9 cellular contexts compared by ENCODE assay signal in genomic region chr15:73951591-73951990, GRCh38. TPM values are rescaled to one million over a fixed set of nuclear protein-coding genes. Genes with fewer than 3 reads are reported as not detected.
DNase-seq lines count a peak whose midpoint lies in the region; ATAC-seq and TF ChIP-seq lines count a peak whose summit lies in the region.
"Had no signal": no experiment of that assay in that cellular context is flagged by ENCODE, and none has a peak within 500 bp of the region (broad histone marks: within the 10 kb centered on the region; RNA-seq: fewer than 3 reads in every experiment).

No MANE protein-coding gene starts in this region.

- H3K4me3 ChIP-seq in CD4-positive, CD25-positive, alpha-beta regulatory T cell (ENCODE audit: low read depth, low read length): no peak overlapping the region
- H3K4me3 ChIP-seq in WERI-Rb-1 (ENCODE audit: low read depth, low read length): no peak overlapping the region
- no peak overlapping the region for H3K4me3 ChIP-seq in right cardiac atrium (ENCODE audit: low read length)
- H3K4me3 ChIP-seq in CD8-positive, alpha-beta T cell (ENCODE audit: low read depth, low read length): no peak overlapping the region
- no peak overlapping the region for H3K4me3 ChIP-seq in effector memory CD4-positive, alpha-beta T cell (ENCODE audit: insufficient read depth, low read depth, low read length, poor library complexity, severe bottlenecking)

- H3K4me3 Mint-ChIP-seq in CD4-positive, CD25-positive, alpha-beta regulatory T cell: no peak overlapping the region
- H3K4me3 Mint-ChIP-seq in CD8-positive, alpha-beta T cell: no peak overlapping the region

- H3K9me3 Mint-ChIP-seq in CD4-positive, CD25-positive, alpha-beta regulatory T cell: no peaks in the 10 kb centered on the region
- H3K9me3 Mint-ChIP-seq in CD8-positive, alpha-beta T cell: no peaks in the 10 kb centered on the region
- H3K9me3 Mint-ChIP-seq: CD14-positive monocyte had no signal

- POLR2A ChIA-PET in CD8-positive, alpha-beta T cell (lab: Charles Lee): interaction anchor here (0.7 to 1.4 kb wide), 5 partner anchors 9 to 44 kb away, joined by 3 to 6 read pairs (median 3); no protein-coding TSS in a partner anchor

- H3K27ac ChIP-seq in CD4-positive, CD25-positive, alpha-beta regulatory T cell (ENCODE audit: insufficient read depth, low read length, poor library complexity, severe bottlenecking): no peak overlapping the region
- H3K27ac ChIP-seq in WERI-Rb-1 (peak overlapping the region; percentile 99), right cardiac atrium (ENCODE audit: low read length) (peak overlapping the region; percentile 93)
- H3K27ac ChIP-seq in CD8-positive, alpha-beta T cell (ENCODE audit: low read depth, low read length): no peak overlapping the region
- no peak overlapping the region for H3K27ac ChIP-seq in effector memory CD4-positive, alpha-beta T cell (ENCODE audit: insufficient read depth, low read length, poor library complexity, severe bottlenecking)

- H3K27ac Mint-ChIP-seq in CD4-positive, CD25-positive, alpha-beta regulatory T cell: peak overlapping the region in 2 of 3 donors; percentile 91 to 94
- H3K27ac Mint-ChIP-seq in CD8-positive, alpha-beta T cell: no peak overlapping the region

- H3K9me3 ChIP-seq in CD4-positive, CD25-positive, alpha-beta regulatory T cell (ENCODE audit: control insufficient read depth in 2 of 2, low read length in 2 of 2): no peaks in the 10 kb centered on the region
- H3K9me3 ChIP-seq in WERI-Rb-1 (ENCODE audit: severe bottlenecking): no peaks in the 10 kb centered on the region
- no peaks in the 10 kb centered on the region for H3K9me3 ChIP-seq in right cardiac atrium (ENCODE audit: control insufficient read depth, low read length)
- H3K9me3 ChIP-seq in CD8-positive, alpha-beta T cell (ENCODE audit: low read length): no peaks in the 10 kb centered on the region
- H3K9me3 ChIP-seq in effector memory CD4-positive, alpha-beta T cell (ENCODE audit: control insufficient read depth, low read length): no peaks in the 10 kb centered on the region

- no peaks in the 10 kb centered on the region for H3K27me3 Mint-ChIP-seq in CD4-positive, CD25-positive, alpha-beta regulatory T cell
- H3K27me3 Mint-ChIP-seq in CD8-positive, alpha-beta T cell (ENCODE audit: low read depth): no peaks in the 10 kb centered on the region

- H3K4me1 Mint-ChIP-seq in CD4-positive, CD25-positive, alpha-beta regulatory T cell: peaks cover 0 to 12% (median 6%) of the 10 kb centered on the region in 4 donors
- peaks cover 4% of the 10 kb centered on the region for H3K4me1 Mint-ChIP-seq in CD8-positive, alpha-beta T cell (ENCODE audit: low read depth)

- DNase-seq in CD4-positive, CD25-positive, alpha-beta regulatory T cell: no peak
- peak; percentile 85 for DNase-seq in WERI-Rb-1
- DNase-seq in right cardiac atrium: peak in 1 of 3 donors; percentile 76
- peak; percentile 77 for DNase-seq in posterior vena cava (ENCODE audit: low spot score)
- no peak for DNase-seq in DMS79 treated with DMSO at 0.1 percent for 48 hours (lab: John Stamatoyannopoulos, UW)
- no peak for DNase-seq in CD8-positive, alpha-beta T cell
- DNase-seq in effector memory CD4-positive, alpha-beta T cell: no peak
- DNase-seq in NCI-H2107 treated with DMSO at 0.1 percent for 48 hours (lab: John Stamatoyannopoulos, UW; ENCODE audit: unreplicated experiment): no peak

- H3K36me3 ChIP-seq in CD4-positive, CD25-positive, alpha-beta regulatory T cell (ENCODE audit: control insufficient read depth, insufficient read depth, low read length): no peaks in the 10 kb centered on the region
- H3K36me3 ChIP-seq in WERI-Rb-1: peaks cover 53% of the 10 kb centered on the region
- H3K36me3 ChIP-seq in CD8-positive, alpha-beta T cell (ENCODE audit: insufficient read depth, low read length): no peaks in the 10 kb centered on the region
- no peaks in the 10 kb centered on the region for H3K36me3 ChIP-seq in effector memory CD4-positive, alpha-beta T cell (ENCODE audit: control insufficient read depth, insufficient read depth, low read length)

- ATAC-seq in CD4-positive, CD25-positive, alpha-beta regulatory T cell (ENCODE audit: low read depth in 2 of 2): no peak
- ATAC-seq in right cardiac atrium: peak; percentile 0 to 43
- no peak for ATAC-seq in CD8-positive, alpha-beta T cell

- CTCF ChIA-PET in CD8-positive, alpha-beta T cell (lab: Charles Lee): interaction anchor here (0.6 to 20.4 kb wide), 24 partner anchors 8 to 371 kb away, joined by 3 to 328 read pairs (median 4); partner anchors contain the start of gene PML

- no peak for TF ChIP-seq CTCF in WERI-Rb-1 (IDR thresholded peaks at IDR 0.05; ENCODE audit: low read depth, low read length)
- no peak for TF ChIP-seq CTCF in CD8-positive, alpha-beta T cell (IDR thresholded peaks at IDR 0.05)

- peaks cover 7% of the 10 kb centered on the region for H3K4me1 ChIP-seq in CD4-positive, CD25-positive, alpha-beta regulatory T cell (ENCODE audit: control insufficient read depth, insufficient read depth, low read length, poor library complexity, severe bottlenecking)
- H3K4me1 ChIP-seq in right cardiac atrium (ENCODE audit: control insufficient read depth, insufficient read depth, low read length): peaks cover 11% of the 10 kb centered on the region
- peaks cover 3% of the 10 kb centered on the region for H3K4me1 ChIP-seq in CD8-positive, alpha-beta T cell (ENCODE audit: insufficient read depth, low read length)
- H3K4me1 ChIP-seq in effector memory CD4-positive, alpha-beta T cell (ENCODE audit: control insufficient read depth, insufficient read depth, low read length, poor library complexity, severe bottlenecking): no peaks in the 10 kb centered on the region

- H3K27me3 ChIP-seq in CD4-positive, CD25-positive, alpha-beta regulatory T cell (ENCODE audit: control insufficient read depth, insufficient read depth, low read length): no peaks in the 10 kb centered on the region
- H3K27me3 ChIP-seq in WERI-Rb-1 (ENCODE audit: insufficient read depth, low read depth, severe bottlenecking) (no peaks in the 10 kb centered on the region), right cardiac atrium (ENCODE audit: control insufficient read depth, insufficient read depth) (no peaks in the 10 kb centered on the region)
- H3K27me3 ChIP-seq in CD8-positive, alpha-beta T cell (ENCODE audit: insufficient read depth, low read length): no peaks in the 10 kb centered on the region
- no peaks in the 10 kb centered on the region for H3K27me3 ChIP-seq in effector memory CD4-positive, alpha-beta T cell (replicated peaks; ENCODE audit: control insufficient read depth, insufficient read depth, low read length, poor library complexity, severe bottlenecking)

- H3K36me3 Mint-ChIP-seq in CD4-positive, CD25-positive, alpha-beta regulatory T cell: no peaks in the 10 kb centered on the region
- no peaks in the 10 kb centered on the region for H3K36me3 Mint-ChIP-seq in CD8-positive, alpha-beta T cell
- H3K36me3 Mint-ChIP-seq: CD14-positive monocyte had no signal

- WGBS in right cardiac atrium: 35% methylated on average over 12 of the region's 12 CpGs

- intact Hi-C loops in right cardiac atrium (cut with DNase I) (no loop called here), posterior vena cava (cut with DNase I) (loop anchor here in 1 of 2 donors (10.0 kb wide), 1 partner anchor 77 kb away; the partner anchor contains the start of gene TBC1D21)
- intact Hi-C loops in CD8-positive, alpha-beta T cell (cut with DNase I, micrococcal nuclease): loop anchor here (1.0 to 5.0 kb wide), 4 partner anchors 13 to 371 kb away; no protein-coding TSS in a partner anchor

RNA-seq across cellular contexts. Expression of gene LOXL1, which starts 25.3 kb away (rescaled TPM):
- 7.3 TPM for total RNA-seq in CD4-positive, CD25-positive, alpha-beta regulatory T cell
- 10 to 100 TPM in 2 of 4 donors, 1 to 10 TPM in 2; 6.8 to 24.2 (median 10.0) TPM for polyA plus RNA-seq in CD4-positive, CD25-positive, alpha-beta regulatory T cell
- 10 to 100 TPM; 17.4 to 41.0 (median 18.6) TPM for total RNA-seq in right cardiac atrium
- 29.8 TPM for polyA plus RNA-seq in right cardiac atrium
- 100 to 1,000 TPM in 1 of 2 donors, 10 to 100 TPM in 1; 94.6 to 110 TPM for total RNA-seq in posterior vena cava
- 1 to 10 TPM; 1.1 to 2.2 TPM for total RNA-seq in CD8-positive, alpha-beta T cell

RNA-seq across cellular contexts. Expression of gene STOML1, which starts 40.5 kb away (rescaled TPM):
- total RNA-seq in CD4-positive, CD25-positive, alpha-beta regulatory T cell: 5.9 TPM
- polyA plus RNA-seq in CD4-positive, CD25-positive, alpha-beta regulatory T cell: 10 to 100 TPM in 2 of 4 donors, 1 to 10 TPM in 2; 8.7 to 11.4 (median 10.2) TPM
- 10 to 100 TPM; 14.9 to 19.0 (median 17.8) TPM for total RNA-seq in right cardiac atrium
- 24.3 TPM for polyA plus RNA-seq in right cardiac atrium
- 10 to 100 TPM; 17.3 to 20.1 TPM for total RNA-seq in posterior vena cava
- total RNA-seq in CD8-positive, alpha-beta T cell: 1 to 10 TPM; 2.5 to 4.8 TPM

RNA-seq across cellular contexts. Expression of gene PML, which starts 42.9 kb away (rescaled TPM):
- 57.6 TPM for total RNA-seq in CD4-positive, CD25-positive, alpha-beta regulatory T cell
- 10 to 100 TPM; 13.7 to 24.0 (median 20.8) TPM for polyA plus RNA-seq in CD4-positive, CD25-positive, alpha-beta regulatory T cell
- total RNA-seq in right cardiac atrium (10 to 100 TPM; 21.9 to 35.4 (median 26.6) TPM), posterior vena cava (10 to 100 TPM; 49.2 to 50.7 TPM)
- polyA plus RNA-seq in right cardiac atrium: 18.1 TPM
- 10 to 100 TPM; 29.2 to 29.6 TPM for total RNA-seq in CD8-positive, alpha-beta T cell

Comparison
In these comparisons a context has a peak if more than half of its experiments do, and no peak if none do; other contexts are left out.
1. ATAC-seq: peak in right cardiac atrium (2 of 2); none in CD4-positive, CD25-positive, alpha-beta regulatory T cell (0 of 2) and CD8-positive, alpha-beta T cell (single experiment).
2. DNase-seq: peak in WERI-Rb-1 (single experiment) and posterior vena cava (single experiment); none in CD4-positive, CD25-positive, alpha-beta regulatory T cell (0 of 3), DMS79 treated with DMSO at 0.1 percent for 48 hours (single experiment), CD8-positive, alpha-beta T cell (0 of 7), effector memory CD4-positive, alpha-beta T cell (0 of 3) and NCI-H2107 treated with DMSO at 0.1 percent for 48 hours (single experiment).
3. H3K27ac ChIP-seq: peak in WERI-Rb-1 (single experiment) and right cardiac atrium (single experiment); none in CD4-positive, CD25-positive, alpha-beta regulatory T cell (single experiment), CD8-positive, alpha-beta T cell (single experiment) and effector memory CD4-positive, alpha-beta T cell (single experiment).
4. intact Hi-C loops: an anchor here in CD8-positive, alpha-beta T cell (1.0 to 5.0 kb wide); none called in right cardiac atrium.